In the genomic region with DNA sequence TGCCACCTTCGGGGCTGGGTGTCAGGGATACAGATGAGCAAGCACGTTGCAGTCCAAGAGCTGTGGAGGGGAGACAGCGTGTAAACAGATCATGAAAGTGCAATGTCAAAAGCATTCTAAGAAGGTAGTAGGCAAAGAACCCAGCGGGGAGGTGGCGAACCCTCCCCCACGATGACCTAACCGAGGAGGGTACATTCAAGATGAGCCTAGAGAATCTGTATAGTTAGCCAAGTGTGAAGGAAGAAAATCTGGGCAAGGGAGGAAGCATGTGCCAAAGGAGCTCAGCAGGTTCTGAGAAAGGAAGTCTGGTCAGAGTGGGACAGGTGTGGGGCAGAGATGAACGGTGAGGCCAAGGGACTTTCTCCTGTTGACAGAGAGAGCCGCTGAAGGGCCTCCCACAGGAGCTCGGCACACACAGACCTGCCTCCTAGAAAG, we compare ENCODE assay signal across 1 cellular context.
TF ChIP-seq lines count a peak whose summit lies in the region.

No MANE protein-coding gene starts in this region.

TF ChIP-seq in HepG2, 621 proteins besides CTCF, POLR2A, EP300 and RAD21 (continued from another document):
- TF ChIP-seq, protein P1, sequence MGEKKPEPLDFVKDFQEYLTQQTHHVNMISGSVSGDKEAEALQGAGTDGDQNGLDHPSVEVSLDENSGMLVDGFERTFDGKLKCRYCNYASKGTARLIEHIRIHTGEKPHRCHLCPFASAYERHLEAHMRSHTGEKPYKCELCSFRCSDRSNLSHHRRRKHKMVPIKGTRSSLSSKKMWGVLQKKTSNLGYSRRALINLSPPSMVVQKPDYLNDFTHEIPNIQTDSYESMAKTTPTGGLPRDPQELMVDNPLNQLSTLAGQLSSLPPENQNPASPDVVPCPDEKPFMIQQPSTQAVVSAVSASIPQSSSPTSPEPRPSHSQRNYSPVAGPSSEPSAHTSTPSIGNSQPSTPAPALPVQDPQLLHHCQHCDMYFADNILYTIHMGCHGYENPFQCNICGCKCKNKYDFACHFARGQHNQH (CRISPR knock-in tag; IDR thresholded peaks at IDR 0.05): no peak
- TF ChIP-seq, protein P2, sequence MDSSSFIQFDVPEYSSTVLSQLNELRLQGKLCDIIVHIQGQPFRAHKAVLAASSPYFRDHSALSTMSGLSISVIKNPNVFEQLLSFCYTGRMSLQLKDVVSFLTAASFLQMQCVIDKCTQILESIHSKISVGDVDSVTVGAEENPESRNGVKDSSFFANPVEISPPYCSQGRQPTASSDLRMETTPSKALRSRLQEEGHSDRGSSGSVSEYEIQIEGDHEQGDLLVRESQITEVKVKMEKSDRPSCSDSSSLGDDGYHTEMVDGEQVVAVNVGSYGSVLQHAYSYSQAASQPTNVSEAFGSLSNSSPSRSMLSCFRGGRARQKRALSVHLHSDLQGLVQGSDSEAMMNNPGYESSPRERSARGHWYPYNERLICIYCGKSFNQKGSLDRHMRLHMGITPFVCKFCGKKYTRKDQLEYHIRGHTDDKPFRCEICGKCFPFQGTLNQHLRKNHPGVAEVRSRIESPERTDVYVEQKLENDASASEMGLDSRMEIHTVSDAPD (CRISPR knock-in tag; IDR thresholded peaks at IDR 0.05): no peak
- no peak for TF ChIP-seq ZFP37 (CRISPR knock-in tag; IDR thresholded peaks at IDR 0.05; ENCODE audit: borderline replicate concordance)
